In genomic region chr11:17556999-17557398, GRCh38 we compare ENCODE assay signal across 26 cellular contexts. TPM values are rescaled to one million over a fixed set of nuclear protein-coding genes. Genes with fewer than 3 reads are reported as not detected.
DNase-seq lines count a peak whose midpoint lies in the region; ATAC-seq, FAIRE-seq and TF ChIP-seq lines count a peak whose summit lies in the region.
"Had no signal": no experiment of that assay in that cellular context is flagged by ENCODE, and none has a peak within 500 bp of the region (broad histone marks: within the 10 kb centered on the region; RNA-seq: fewer than 3 reads in every experiment).

No MANE protein-coding gene starts in this region.

- H3K27me3 Mint-ChIP-seq in WTC11 (ENCODE audit: low read depth): no peaks in the 10 kb centered on the region

- peak; percentile 1 for DNase-seq in WTC11 (ENCODE audit: low spot score)
- DNase-seq in kidney: peak; percentile 54
- peak; percentile 28 for DNase-seq in sciatic nerve (ENCODE audit: low spot score)
- no peak for DNase-seq in activated CD4-positive, CD25-positive, alpha-beta regulatory T cell treated with anti-CD3 and anti-CD28 coated beads, Interleukin-2, amount 50 U/mL, for 72 hours
- no peak for DNase-seq in posterior vena cava (ENCODE audit: low spot score)
- DNase-seq in COLO829 (ENCODE audit: low spot score): no peak
- DNase-seq: 8988T; ACHN; BE2C; C1 segment of cervical spinal cord; Calu3; CD4-positive, alpha-beta memory T cell; CD4-positive, CD25-positive, alpha-beta regulatory T cell; CD8-positive, alpha-beta memory T cell; DMS79 treated with DMSO at 0.1 percent for 48 hours; GF-D8 had no signal

- no peak overlapping the region for H3K9ac ChIP-seq in kidney (ENCODE audit: low read length in 2 of 2)
- H3K9ac ChIP-seq: BLaER1 had no signal

- no peak overlapping the region for H3K4me3 ChIP-seq in kidney (ENCODE audit: low read length in 2 of 2)
- H3K4me3 ChIP-seq: BLaER1 had no signal

- no peaks in the 10 kb centered on the region for H3K4me1 Mint-ChIP-seq in WTC11
- H3K4me1 Mint-ChIP-seq: CD14-positive monocyte; CD4-positive, alpha-beta memory T cell; CD4-positive, CD25-positive, alpha-beta regulatory T cell; CD8-positive, alpha-beta memory T cell had no signal

- no peak for TF ChIP-seq CTCF in WTC11 (IDR thresholded peaks at IDR 0.05)
- no peak for TF ChIP-seq CTCF in kidney (IDR thresholded peaks at IDR 0.05; ENCODE audit: borderline replicate concordance, extremely low read depth, insufficient read depth)

- H3K4me1 ChIP-seq in kidney (ENCODE audit: control insufficient read depth in 1 of 2, insufficient read depth in 1 of 2, low read depth in 1 of 2, low read length in 2 of 2): no peaks in the 10 kb centered on the region
- H3K4me1 ChIP-seq: BE2C had no signal

- no peak overlapping the region for H3K27ac Mint-ChIP-seq in WTC11
- H3K27ac Mint-ChIP-seq: CD14-positive monocyte; CD4-positive, CD25-positive, alpha-beta regulatory T cell; CD8-positive, alpha-beta memory T cell had no signal

- no peaks in the 10 kb centered on the region for H3K9me3 Mint-ChIP-seq in WTC11
- H3K9me3 Mint-ChIP-seq: CD14-positive monocyte; CD8-positive, alpha-beta memory T cell had no signal

- intact Hi-C loops in kidney (cut with DNase I): no loop called here
- intact Hi-C loops in sciatic nerve (cut with DNase I): no loop called here
- intact Hi-C loops in posterior vena cava (cut with DNase I): no loop called here

- POLR2A ChIA-PET in WTC11 (lab: Charles Lee): no interaction called here

- H3K4me3 Mint-ChIP-seq in WTC11: no peak overlapping the region
- H3K4me3 Mint-ChIP-seq: CD14-positive monocyte; CD4-positive, alpha-beta memory T cell; CD8-positive, alpha-beta memory T cell had no signal

- FAIRE-seq in kidney (lab: Jason Lieb, UNC): no peak
- FAIRE-seq: A204.1, D721Med, G401.6, GM12891, GM19239 had no signal

- no peak for ATAC-seq in WTC11
- no peak for ATAC-seq in sciatic nerve

- H3K36me3 ChIP-seq in kidney (ENCODE audit: control insufficient read depth in 1 of 2, insufficient read depth in 2 of 2, low read length in 2 of 2): no peaks in the 10 kb centered on the region
- H3K36me3 ChIP-seq: BE2C, BLaER1 had no signal

- CTCF ChIA-PET in WTC11 (lab: Charles Lee): interaction anchor here (1.2 to 3.8 kb wide), 2 partner anchors 9 to 29 kb away, joined by 4 to 17 read pairs; partner anchors contain the start of gene OTOG

- H3K9me3 ChIP-seq in kidney (ENCODE audit: control insufficient read depth in 1 of 2, low read length in 2 of 2): no peaks in the 10 kb centered on the region
- H3K9me3 ChIP-seq: BE2C, BLaER1, Caco-2 had no signal

- no peaks in the 10 kb centered on the region for H3K36me3 Mint-ChIP-seq in WTC11
- H3K36me3 Mint-ChIP-seq: CD14-positive monocyte; CD4-positive, alpha-beta memory T cell; CD4-positive, CD25-positive, alpha-beta regulatory T cell; CD8-positive, alpha-beta memory T cell had no signal

- no peak overlapping the region for H3K27ac ChIP-seq in kidney (ENCODE audit: low read depth in 2 of 2, low read length in 2 of 2)
- H3K27ac ChIP-seq: BLaER1 had no signal

TF ChIP-seq in WTC11, 78 proteins besides CTCF, POLR2A, EP300 and RAD21 (continues in another document):
- TF ChIP-seq ZNF396 (CRISPR knock-in tag; IDR thresholded peaks at IDR 0.05; ENCODE audit: borderline replicate concordance) (no peak), TCF7 (CRISPR knock-in tag; IDR thresholded peaks at IDR 0.05; ENCODE audit: low read depth) (no peak), SMAD3 (CRISPR knock-in tag; IDR thresholded peaks at IDR 0.05; ENCODE audit: borderline replicate concordance) (no peak), FOXP1 (CRISPR knock-in tag; IDR thresholded peaks at IDR 0.05; ENCODE audit: borderline replicate concordance) (no peak), JAZF1 (CRISPR knock-in tag; IDR thresholded peaks at IDR 0.05) (no peak), E2F5 (CRISPR knock-in tag; IDR thresholded peaks at IDR 0.05) (no peak), IRF2 (CRISPR knock-in tag; IDR thresholded peaks at IDR 0.05; ENCODE audit: borderline replicate concordance, low read depth) (no peak), ZNF219 (CRISPR knock-in tag; IDR thresholded peaks at IDR 0.05; ENCODE audit: borderline replicate concordance) (no peak), ZNF281 (CRISPR knock-in tag; IDR thresholded peaks at IDR 0.05) (no peak), NFE2L1 (CRISPR knock-in tag; IDR thresholded peaks at IDR 0.05) (no peak)
- TF ChIP-seq, protein P1, sequence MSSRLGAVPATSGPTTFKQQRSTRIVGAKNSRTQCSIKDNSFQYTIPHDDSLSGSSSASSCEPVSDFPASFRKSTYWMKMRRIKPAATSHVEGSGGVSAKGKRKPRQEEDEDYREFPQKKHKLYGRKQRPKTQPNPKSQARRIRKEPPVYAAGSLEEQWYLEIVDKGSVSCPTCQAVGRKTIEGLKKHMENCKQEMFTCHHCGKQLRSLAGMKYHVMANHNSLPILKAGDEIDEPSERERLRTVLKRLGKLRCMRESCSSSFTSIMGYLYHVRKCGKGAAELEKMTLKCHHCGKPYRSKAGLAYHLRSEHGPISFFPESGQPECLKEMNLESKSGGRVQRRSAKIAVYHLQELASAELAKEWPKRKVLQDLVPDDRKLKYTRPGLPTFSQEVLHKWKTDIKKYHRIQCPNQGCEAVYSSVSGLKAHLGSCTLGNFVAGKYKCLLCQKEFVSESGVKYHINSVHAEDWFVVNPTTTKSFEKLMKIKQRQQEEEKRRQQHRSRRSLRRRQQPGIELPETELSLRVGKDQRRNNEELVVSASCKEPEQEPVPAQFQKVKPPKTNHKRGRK (CRISPR knock-in tag; IDR thresholded peaks at IDR 0.05; ENCODE audit: borderline replicate concordance): no peak
- TF ChIP-seq, protein P2, sequence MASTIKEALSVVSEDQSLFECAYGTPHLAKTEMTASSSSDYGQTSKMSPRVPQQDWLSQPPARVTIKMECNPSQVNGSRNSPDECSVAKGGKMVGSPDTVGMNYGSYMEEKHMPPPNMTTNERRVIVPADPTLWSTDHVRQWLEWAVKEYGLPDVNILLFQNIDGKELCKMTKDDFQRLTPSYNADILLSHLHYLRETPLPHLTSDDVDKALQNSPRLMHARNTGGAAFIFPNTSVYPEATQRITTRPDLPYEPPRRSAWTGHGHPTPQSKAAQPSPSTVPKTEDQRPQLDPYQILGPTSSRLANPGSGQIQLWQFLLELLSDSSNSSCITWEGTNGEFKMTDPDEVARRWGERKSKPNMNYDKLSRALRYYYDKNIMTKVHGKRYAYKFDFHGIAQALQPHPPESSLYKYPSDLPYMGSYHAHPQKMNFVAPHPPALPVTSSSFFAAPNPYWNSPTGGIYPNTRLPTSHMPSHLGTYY (CRISPR knock-in tag; IDR thresholded peaks at IDR 0.05): no peak
- TF ChIP-seq, protein P3, sequence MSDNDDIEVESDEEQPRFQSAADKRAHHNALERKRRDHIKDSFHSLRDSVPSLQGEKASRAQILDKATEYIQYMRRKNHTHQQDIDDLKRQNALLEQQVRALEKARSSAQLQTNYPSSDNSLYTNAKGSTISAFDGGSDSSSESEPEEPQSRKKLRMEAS (CRISPR knock-in tag; IDR thresholded peaks at IDR 0.05): no peak
- TF ChIP-seq, protein P4, sequence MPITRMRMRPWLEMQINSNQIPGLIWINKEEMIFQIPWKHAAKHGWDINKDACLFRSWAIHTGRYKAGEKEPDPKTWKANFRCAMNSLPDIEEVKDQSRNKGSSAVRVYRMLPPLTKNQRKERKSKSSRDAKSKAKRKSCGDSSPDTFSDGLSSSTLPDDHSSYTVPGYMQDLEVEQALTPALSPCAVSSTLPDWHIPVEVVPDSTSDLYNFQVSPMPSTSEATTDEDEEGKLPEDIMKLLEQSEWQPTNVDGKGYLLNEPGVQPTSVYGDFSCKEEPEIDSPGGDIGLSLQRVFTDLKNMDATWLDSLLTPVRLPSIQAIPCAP (CRISPR knock-in tag; IDR thresholded peaks at IDR 0.05): no peak

RNA-seq across cellular contexts. Expression of gene OTOG, which starts 9.9 kb away (rescaled TPM):
- total RNA-seq in WTC11 (2021): 1.4 to 3.5 TPM (median 2.1 TPM) in 3 replicates
- total RNA-seq in kidney: 0.06 TPM
- polyA plus RNA-seq in kidney (ENCODE audit: insufficient read depth, low read depth, low replicate concordance): not detected
- total RNA-seq in sciatic nerve: not detected
- not detected for total RNA-seq in posterior vena cava
- total RNA-seq: A673; Calu3; CD4-positive, alpha-beta memory T cell; CD4-positive, CD25-positive, alpha-beta regulatory T cell; CD8-positive, alpha-beta memory T cell had no signal
- polyA plus RNA-seq: AG04450; CD14-positive monocyte; CD4-positive, alpha-beta memory T cell; CD4-positive, CD25-positive, alpha-beta regulatory T cell; CD8-positive, alpha-beta memory T cell had no signal

RNA-seq across cellular contexts. Expression of gene USH1C, which starts 12.8 kb away (rescaled TPM):
- 3.3 to 3.9 TPM (median 3.7 TPM) in 3 replicates for total RNA-seq in WTC11 (2021)
- 38.6 TPM for total RNA-seq in kidney
- 107 TPM for polyA plus RNA-seq in kidney (ENCODE audit: insufficient read depth, low read depth, low replicate concordance)
- not detected for total RNA-seq in sciatic nerve
- total RNA-seq in posterior vena cava: 1 to 10 TPM in 1 of 2 donors, not detected in 1; 2.9 TPM
- total RNA-seq: A673; CD4-positive, alpha-beta memory T cell; CD4-positive, CD25-positive, alpha-beta regulatory T cell; CD8-positive, alpha-beta memory T cell had no signal
- polyA plus RNA-seq: AG04450; CD14-positive monocyte; CD4-positive, alpha-beta memory T cell; CD4-positive, CD25-positive, alpha-beta regulatory T cell; CD8-positive, alpha-beta memory T cell had no signal

Comparison
In these comparisons a context has a peak if more than half of its experiments do, and no peak if none do; other contexts are left out.
1. DNase-seq: peak in WTC11 (single experiment), kidney (single experiment) and sciatic nerve (single experiment); none in activated CD4-positive, CD25-positive, alpha-beta regulatory T cell treated with anti-CD3 and anti-CD28 coated beads, Interleukin-2, amount 50 U/mL, for 72 hours (single experiment), posterior vena cava (single experiment) and COLO829 (single experiment).